Comparison of ENCODE assay signal across 14 cellular contexts in genomic region chr1:201299968-201300367, GRCh38. TPM values are rescaled to one million over a fixed set of nuclear protein-coding genes. Genes with fewer than 3 reads are reported as not detected.
DNase-seq lines count a peak whose midpoint lies in the region; ATAC-seq and TF ChIP-seq lines count a peak whose summit lies in the region.
"Had no signal": no experiment of that assay in that cellular context is flagged by ENCODE, and none has a peak within 500 bp of the region (broad histone marks: within the 10 kb centered on the region; RNA-seq: fewer than 3 reads in every experiment).

No MANE protein-coding gene starts in this region.

- peak; percentile 59 to 92 (median 81) for ATAC-seq in heart left ventricle
- no peak for ATAC-seq in GM21423 (IDR thresholded peaks at IDR 0.05; ENCODE audit: unreplicated experiment)
- no peak for ATAC-seq in GM19455 (IDR thresholded peaks at IDR 0.05; ENCODE audit: unreplicated experiment)
- ATAC-seq in GM18498 (IDR thresholded peaks at IDR 0.05; ENCODE audit: unreplicated experiment), result no peak

- TF ChIP-seq CTCF in heart left ventricle (IDR thresholded peaks at IDR 0.05) (no peak), transverse colon (IDR thresholded peaks at IDR 0.05) (no peak)

- no peak overlapping the region for H3K27ac ChIP-seq in heart left ventricle
- peak overlapping the region in 1 of 4 donors; percentile 23 for H3K27ac ChIP-seq in transverse colon
- H3K27ac ChIP-seq: 22Rv1, brain microvascular endothelial cell, right lobe of liver had no signal

- H3K36me3 ChIP-seq in heart left ventricle (no peaks in the 10 kb centered on the region), transverse colon (no peaks in the 10 kb centered on the region)
- H3K36me3 ChIP-seq: brain microvascular endothelial cell, right lobe of liver had no signal

- H3K4me1 ChIP-seq in heart left ventricle (peaks cover 0 to 17% (median 3%) of the 10 kb centered on the region in 12 donors), transverse colon (peaks cover 11 to 25% (median 18%) of the 10 kb centered on the region in 4 donors)
- H3K4me1 ChIP-seq: right lobe of liver had no signal

- intact Hi-C loops in heart left ventricle (cut with DNase I) (no loop called here), transverse colon (cut with DNase I; ENCODE audit: low total_unique reads) (no loop called here)

- TF ChIP-seq POLR2A in heart left ventricle (IDR thresholded peaks at IDR 0.05) (no peak), transverse colon (IDR thresholded peaks at IDR 0.05) (no peak)

- DNase-seq in DMS53 (lab: John Stamatoyannopoulos, UW) (peak; percentile 27), DMS53 treated with DMSO at 0.1 percent for 48 hours (lab: John Stamatoyannopoulos, UW; ENCODE audit: unreplicated experiment) (no peak), SW480 (ENCODE audit: low spot score) (peak; percentile 38), heart left ventricle (peak; percentile 32 to 84 (median 61)), transverse colon (peak; percentile 63)
- DNase-seq: activated B cell treated with CpG ODN at 0.5 μM for 24 hours; activated T-cell treated with anti-CD3 and anti-CD28 coated beads, Interleukin-2, amount 50 U/mL, for 48 hours; brain microvascular endothelial cell; naive B cell; right lobe of liver had no signal

- no peaks in the 10 kb centered on the region for H3K27me3 ChIP-seq in heart left ventricle
- H3K27me3 ChIP-seq in transverse colon, result no peaks in the 10 kb centered on the region
- H3K27me3 ChIP-seq: right lobe of liver had no signal

- TF ChIP-seq EP300 in transverse colon (IDR thresholded peaks at IDR 0.05; ENCODE audit: low read depth), result no peak

- no peaks in the 10 kb centered on the region for H3K9me3 ChIP-seq in heart left ventricle
- H3K9me3 ChIP-seq in transverse colon, result no peaks in the 10 kb centered on the region
- H3K9me3 ChIP-seq: right lobe of liver had no signal

- WGBS in heart left ventricle, 4 donors, result 58 to 73% (median 65%) methylated on average over 5 to 6 of the region's 6 CpGs
- 81% methylated on average over 6 of the region's 6 CpGs; no CpG with 5 or more reads in 1 of the 2 donors for WGBS in transverse colon (ENCODE audit: low coverage in 1 of 2), 2 donors

- no peak overlapping the region for H3K4me3 ChIP-seq in heart left ventricle
- H3K4me3 ChIP-seq in transverse colon, result no peak overlapping the region
- H3K4me3 ChIP-seq: right lobe of liver had no signal

- in situ Hi-C loops in transverse colon (cut with MboI; ENCODE audit: low pct_ligation_motif_present in 1 of 4, low pct_unique_long_range_greater_than_20kb in 1 of 4, low sequenced_read_pairs in 3 of 4), result no loop called here

RNA-seq across cellular contexts. Expression of gene PKP1, which starts 16.7 kb away (rescaled TPM):
- total RNA-seq in heart left ventricle (1 to 10 TPM in 1 of 9 donors, under 1 TPM in 6, not detected in 2; 0.09 to 1.6 (median 0.27) TPM), transverse colon (under 1 TPM in 2 of 4 donors, not detected in 2; 0.14 to 0.32 TPM)
- polyA plus RNA-seq in heart left ventricle, result under 1 TPM in 1 of 2 donors, not detected in 1; 0.62 TPM
- total RNA-seq: activated B cell treated with CpG ODN at 0.5 μM for 24 hours, right lobe of liver had no signal

Comparison
In these comparisons a context has a peak if more than half of its experiments do, and no peak if none do; other contexts are left out.
1. ATAC-seq: peak in heart left ventricle (4 of 4); none in GM21423 (single experiment), GM19455 (single experiment) and GM18498 (single experiment).